ENCODE assay signal across 7 cellular contexts in the genomic region with DNA sequence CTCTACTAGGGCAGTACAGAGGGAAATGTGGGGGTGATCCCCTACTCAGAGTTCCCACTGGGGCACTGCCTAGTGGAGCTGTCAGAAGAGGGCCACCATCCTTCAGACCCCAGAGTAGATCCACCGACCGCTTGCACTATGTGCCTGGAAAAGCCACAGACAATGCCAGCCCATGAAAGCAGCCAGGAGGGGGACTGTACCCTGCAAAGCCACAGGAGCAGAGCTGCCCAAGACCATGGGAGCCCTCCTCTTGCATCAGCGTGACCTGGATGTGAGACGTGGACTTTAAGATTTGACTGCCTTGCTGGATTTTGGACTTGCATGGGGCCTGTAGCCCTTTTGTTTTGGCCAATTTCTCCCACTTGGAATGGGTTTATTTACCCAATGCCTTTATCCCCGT. TPM values are rescaled to one million over a fixed set of nuclear protein-coding genes. Genes with fewer than 3 reads are reported as not detected.
"Had no signal": no experiment of that assay in that cellular context is flagged by ENCODE, and none has a peak within 500 bp of the region (broad histone marks: within the 10 kb centered on the region; RNA-seq: fewer than 3 reads in every experiment).

No MANE protein-coding gene starts in this region.

RNA-seq across cellular contexts. Expression of gene TACR1, which starts 27.9 kb away (rescaled TPM):
- total RNA-seq: dermis blood vessel endothelial cell, dermis microvascular lymphatic vessel endothelial cell, endothelial cell of umbilical vein, epithelial cell of proximal tubule, fibroblast of villous mesenchyme, foreskin keratinocyte, glomerular endothelial cell had no signal
- polyA plus RNA-seq: endothelial cell of umbilical vein, foreskin keratinocyte had no signal
